16 cellular contexts compared by ENCODE assay signal in the genomic region with DNA sequence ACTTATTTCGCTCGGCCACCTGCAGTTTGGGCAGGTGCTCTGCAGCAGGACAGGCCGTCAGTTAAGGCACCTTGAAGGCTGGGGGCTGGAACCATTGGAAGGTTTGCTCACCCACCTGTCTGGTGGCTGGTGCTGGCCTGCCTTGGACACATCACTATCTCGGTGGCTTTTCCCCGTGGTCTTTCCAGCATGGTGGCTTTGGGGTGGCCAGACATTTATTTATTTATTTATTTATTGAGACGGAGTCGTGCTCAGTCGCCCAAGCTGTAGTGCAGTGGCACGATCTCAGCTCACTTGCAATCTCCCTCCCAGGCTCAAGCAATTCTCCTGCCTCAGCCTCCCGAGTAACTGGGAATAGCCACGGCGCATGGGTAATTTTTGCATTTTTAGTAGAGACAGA. TPM values are rescaled to one million over a fixed set of nuclear protein-coding genes. Genes with fewer than 3 reads are reported as not detected.
DNase-seq lines count a peak whose midpoint lies in the region; ATAC-seq and TF ChIP-seq lines count a peak whose summit lies in the region.
"Had no signal": no experiment of that assay in that cellular context is flagged by ENCODE, and none has a peak within 500 bp of the region (broad histone marks: within the 10 kb centered on the region; RNA-seq: fewer than 3 reads in every experiment).

No MANE protein-coding gene starts in this region.

- H3K36me3 Mint-ChIP-seq in natural killer cell, result peaks cover 6% of the 10 kb centered on the region
- peaks cover 5% of the 10 kb centered on the region for H3K36me3 Mint-ChIP-seq in natural killer cell treated with Interleukin-12 subunit alpha and Interleukin-12 subunit beta and Interleukin-15 and Interleukin-18, amount 100 ng/mL, for 72 hours
- H3K36me3 Mint-ChIP-seq in central memory CD8-positive, alpha-beta T cell (ENCODE audit: insufficient read depth), result peaks cover 23% of the 10 kb centered on the region

- no peak for ATAC-seq in natural killer cell
- ATAC-seq in natural killer cell treated with Interleukin-12 subunit alpha and Interleukin-12 subunit beta and Interleukin-15 and Interleukin-18, amount 100 ng/mL, for 72 hours, result no peak
- no peak for ATAC-seq in central memory CD8-positive, alpha-beta T cell (replicated peaks; ENCODE audit: extremely low read depth, poor library complexity, severe bottlenecking)
- ATAC-seq in GM21825 (IDR thresholded peaks at IDR 0.05; ENCODE audit: unreplicated experiment), result no peak
- no peak for ATAC-seq in GM19397 (IDR thresholded peaks at IDR 0.05; ENCODE audit: unreplicated experiment)
- ATAC-seq: heart right ventricle, SK-N-SH treated with all-trans-retinoic acid at 6 μM for 48 hours had no signal

- no peaks in the 10 kb centered on the region for H3K27me3 ChIP-seq in neutrophil
- H3K27me3 ChIP-seq: heart right ventricle had no signal

- no peaks in the 10 kb centered on the region for H3K9me3 ChIP-seq in neutrophil
- H3K9me3 ChIP-seq: heart right ventricle, thoracic aorta had no signal

- DNase-seq in natural killer cell (no peak), NOMO-1 treated with DMSO at 0.1 percent for 48 hours (lab: John Stamatoyannopoulos, UW; ENCODE audit: unreplicated experiment) (no peak), pons (ENCODE audit: low spot score) (no peak)
- no peak for DNase-seq in natural killer cell treated with Interleukin-12 subunit alpha and Interleukin-12 subunit beta and Interleukin-15 and Interleukin-18, amount 100 ng/mL, for 72 hours (ENCODE audit: low spot score)
- peak; percentile 3 for DNase-seq in central memory CD8-positive, alpha-beta T cell (ENCODE audit: low spot score in 2 of 2)
- DNase-seq: aorta; heart right ventricle; kidney glomerular epithelial cell; NCI-H1694 treated with DMSO at 0.1 percent for 48 hours; stimulated activated CD4-positive, alpha-beta T cell treated with anti-CD3 and anti-CD28 coated beads, Interleukin-12 subunit alpha, Interleukin-12 subunit beta, amount 100 ng/mL, for 4 hours had no signal

- peaks cover 45 to 61% of the 10 kb centered on the region in 2 donors for H3K4me1 Mint-ChIP-seq in natural killer cell
- H3K4me1 Mint-ChIP-seq in natural killer cell treated with Interleukin-12 subunit alpha and Interleukin-12 subunit beta and Interleukin-15 and Interleukin-18, amount 100 ng/mL, for 72 hours (ENCODE audit: low read depth in 2 of 2), result peaks cover 32 to 34% of the 10 kb centered on the region in 2 donors
- peaks cover 61% of the 10 kb centered on the region for H3K4me1 Mint-ChIP-seq in central memory CD8-positive, alpha-beta T cell

- H3K27ac ChIP-seq in neutrophil, result peak overlapping the region; percentile 59
- H3K27ac ChIP-seq: thoracic aorta had no signal

- intact Hi-C loops in natural killer cell (cut with micrococcal nuclease), result no loop called here

- no peaks in the 10 kb centered on the region for H3K9me3 Mint-ChIP-seq in natural killer cell
- H3K9me3 Mint-ChIP-seq in natural killer cell treated with Interleukin-12 subunit alpha and Interleukin-12 subunit beta and Interleukin-15 and Interleukin-18, amount 100 ng/mL, for 72 hours, result no peaks in the 10 kb centered on the region
- H3K9me3 Mint-ChIP-seq in central memory CD8-positive, alpha-beta T cell, result no peaks in the 10 kb centered on the region
- H3K9me3 Mint-ChIP-seq: dendritic cell treated with granulocyte-macrophage colony-stimulating factor and Interleukin-4, amounts not matched to agents 40 ng/mL and 50 ng/mL, for 4 days had no signal

- TF ChIP-seq CTCF in natural killer cell (IDR thresholded peaks at IDR 0.05) (no peak), neutrophil (IDR thresholded peaks at IDR 0.05) (no peak)

- peaks cover 29 to 49% of the 10 kb centered on the region in 2 experiments for H3K4me1 ChIP-seq in neutrophil (ENCODE audit: control insufficient read depth in 1 of 2, insufficient read depth in 1 of 2, low read depth in 1 of 2, low read length in 1 of 2)

- peak overlapping the region; percentile 41 to 95 for H3K27ac Mint-ChIP-seq in natural killer cell
- H3K27ac Mint-ChIP-seq in natural killer cell treated with Interleukin-12 subunit alpha and Interleukin-12 subunit beta and Interleukin-15 and Interleukin-18, amount 100 ng/mL, for 72 hours, result peak overlapping the region in 1 of 2 donors; percentile 48
- H3K27ac Mint-ChIP-seq in central memory CD8-positive, alpha-beta T cell (ENCODE audit: low read depth), result peak overlapping the region; percentile 78
- H3K27ac Mint-ChIP-seq: dendritic cell treated with granulocyte-macrophage colony-stimulating factor and Interleukin-4, amounts not matched to agents 40 ng/mL and 50 ng/mL, for 4 days had no signal

- H3K4me3 Mint-ChIP-seq in natural killer cell, result no peak overlapping the region
- H3K4me3 Mint-ChIP-seq in natural killer cell treated with Interleukin-12 subunit alpha and Interleukin-12 subunit beta and Interleukin-15 and Interleukin-18, amount 100 ng/mL, for 72 hours, result no peak overlapping the region
- no peak overlapping the region for H3K4me3 Mint-ChIP-seq in central memory CD8-positive, alpha-beta T cell
- H3K4me3 Mint-ChIP-seq: dendritic cell treated with granulocyte-macrophage colony-stimulating factor and Interleukin-4, amounts not matched to agents 40 ng/mL and 50 ng/mL, for 4 days had no signal

- H3K4me3 ChIP-seq in neutrophil (ENCODE audit: low read depth in 1 of 2, low read length in 1 of 2), result no peak overlapping the region
- H3K4me3 ChIP-seq: heart right ventricle, thoracic aorta had no signal

- H3K36me3 ChIP-seq in neutrophil, result peaks cover 93% of the 10 kb centered on the region
- H3K36me3 ChIP-seq: thoracic aorta had no signal

- H3K27me3 Mint-ChIP-seq in natural killer cell (ENCODE audit: low read depth in 2 of 2), result no peaks in the 10 kb centered on the region
- no peaks in the 10 kb centered on the region for H3K27me3 Mint-ChIP-seq in natural killer cell treated with Interleukin-12 subunit alpha and Interleukin-12 subunit beta and Interleukin-15 and Interleukin-18, amount 100 ng/mL, for 72 hours
- no peaks in the 10 kb centered on the region for H3K27me3 Mint-ChIP-seq in central memory CD8-positive, alpha-beta T cell
- H3K27me3 Mint-ChIP-seq: dendritic cell treated with granulocyte-macrophage colony-stimulating factor and Interleukin-4, amounts not matched to agents 40 ng/mL and 50 ng/mL, for 4 days had no signal

RNA-seq across cellular contexts. Expression of a gene that starts 11.7 kb away (rescaled TPM):
- 100 to 1,000 TPM in 2 of 3 donors, 10 to 100 TPM in 1; 80.6 to 137 (median 116) TPM for total RNA-seq in natural killer cell
- 10 to 100 TPM; 21.8 to 30.2 TPM for total RNA-seq in natural killer cell treated with Interleukin-12 subunit alpha and Interleukin-12 subunit beta and Interleukin-15 and Interleukin-18, amount 100 ng/mL, for 72 hours

RNA-seq across cellular contexts. Expression of a gene that starts 29.4 kb away (rescaled TPM):
- total RNA-seq in natural killer cell, result 10 to 100 TPM; 19.9 to 26.9 (median 20.9) TPM
- 10 to 100 TPM; 47.1 to 81.4 TPM for total RNA-seq in natural killer cell treated with Interleukin-12 subunit alpha and Interleukin-12 subunit beta and Interleukin-15 and Interleukin-18, amount 100 ng/mL, for 72 hours

Comparison
In these comparisons a context has a peak if more than half of its experiments do, and no peak if none do; other contexts are left out.
1. DNase-seq: peak in central memory CD8-positive, alpha-beta T cell (2 of 2); none in natural killer cell (single experiment), natural killer cell treated with Interleukin-12 subunit alpha and Interleukin-12 subunit beta and Interleukin-15 and Interleukin-18, amount 100 ng/mL, for 72 hours (single experiment), NOMO-1 treated with DMSO at 0.1 percent for 48 hours (single experiment) and pons (single experiment).